8 cellular contexts compared by ENCODE assay signal in genomic region chr3:48503406-48504050, GRCh38. TPM values are rescaled to one million over a fixed set of nuclear protein-coding genes. Genes with fewer than 3 reads are reported as not detected.
A peak's percentile ranks its signal among the peaks of the same experiment; 100 is the strongest.
DNase-seq lines count a peak whose midpoint lies in the region; ATAC-seq and TF ChIP-seq lines count a peak whose summit lies in the region.

No MANE protein-coding gene starts in this region.

- peak overlapping the region; percentile 68 for H3K27ac ChIP-seq in RWPE2 (ENCODE audit: poor library complexity, severe bottlenecking)

- H3K4me1 Mint-ChIP-seq in naive B cell: peaks cover 23 to 63% (median 47%) of the 10 kb centered on the region in 3 donors

- no peaks in the 10 kb centered on the region for H3K36me3 Mint-ChIP-seq in naive B cell

- DNase-seq in GM03348 (ENCODE audit: low spot score): peak; percentile 74
- no peak for DNase-seq in RWPE2 (ENCODE audit: low spot score)
- DNase-seq in epithelial cell of esophagus (ENCODE audit: low read depth): peak; percentile 62
- no peak for DNase-seq in naive B cell
- DNase-seq in NCI-H1105 (lab: John Stamatoyannopoulos, UW): no peak
- DNase-seq in NCI-H146 (lab: John Stamatoyannopoulos, UW): no peak

- H3K9me3 ChIP-seq in RWPE2 (ENCODE audit: severe bottlenecking): no peaks in the 10 kb centered on the region

- H3K27me3 ChIP-seq in RWPE2 (ENCODE audit: insufficient read depth, poor library complexity, severe bottlenecking): no peaks in the 10 kb centered on the region

- H3K27ac Mint-ChIP-seq in naive B cell: peak overlapping the region; percentile 39 to 93 (median 79)

- peaks cover 15% of the 10 kb centered on the region for H3K4me1 ChIP-seq in RWPE2 (ENCODE audit: insufficient read depth, poor library complexity, severe bottlenecking)

- ATAC-seq in RWPE2 (ENCODE audit: low read depth): peak; percentile 32; the same call in 1 of the 3 replicates
- no peak for ATAC-seq in naive B cell (ENCODE audit: low read depth in 2 of 2)
- ATAC-seq in HG03159 (IDR thresholded peaks at IDR 0.05; ENCODE audit: unreplicated experiment): no peak
- ATAC-seq in HG03139 (IDR thresholded peaks at IDR 0.05; ENCODE audit: unreplicated experiment): no peak

- no peaks in the 10 kb centered on the region for H3K9me3 Mint-ChIP-seq in naive B cell

- H3K4me3 ChIP-seq in RWPE2 (ENCODE audit: severe bottlenecking) (peak overlapping the region; percentile 54), epithelial cell of esophagus (ENCODE audit: low read length) (peak overlapping the region; percentile 59)

- TF ChIP-seq CTCF in RWPE2 (IDR thresholded peaks at IDR 0.05; ENCODE audit: poor library complexity, severe bottlenecking) (no peak), epithelial cell of esophagus (IDR thresholded peaks at IDR 0.05; ENCODE audit: insufficient read depth, low read depth, low read length, missing control alignments) (no peak)

- peak overlapping the region; percentile 75 to 92 (median 87) for H3K4me3 Mint-ChIP-seq in naive B cell

- H3K27me3 Mint-ChIP-seq in naive B cell: no peaks in the 10 kb centered on the region

- H3K36me3 ChIP-seq in RWPE2 (ENCODE audit: low read depth): no peaks in the 10 kb centered on the region; the same call in 1 of the 2 replicates

RNA-seq across cellular contexts. Expression of gene SHISA5, which starts 0.4 kb away (rescaled TPM):
- 100 to 1,000 TPM; 393 to 571 (median 442) TPM for polyA plus RNA-seq in naive B cell (ENCODE audit: low read depth in 6 of 6)

RNA-seq across cellular contexts. Expression of gene PFKFB4, which starts 53.1 kb away (rescaled TPM):
- 1 to 10 TPM in 1 of 6 donors, under 1 TPM in 4, not detected in 1; 0.60 to 1.7 (median 0.73) TPM for polyA plus RNA-seq in naive B cell (ENCODE audit: low read depth in 6 of 6)

RNA-seq across cellular contexts. Expression of gene ATRIP, which starts 57.0 kb away (rescaled TPM):
- polyA plus RNA-seq in naive B cell (ENCODE audit: low read depth in 6 of 6): 10 to 100 TPM in 1 of 6 donors, 1 to 10 TPM in 5; 7.4 to 11.9 (median 7.7) TPM

Comparison
In these comparisons a context has a peak if more than half of its experiments do, and no peak if none do; other contexts are left out.
1. DNase-seq: peak in GM03348 (single experiment) and epithelial cell of esophagus (single experiment); none in RWPE2 (single experiment), naive B cell (single experiment), NCI-H1105 (single experiment) and NCI-H146 (single experiment).